Comparison of ENCODE assay signal across 1 cellular context in the genomic region with DNA sequence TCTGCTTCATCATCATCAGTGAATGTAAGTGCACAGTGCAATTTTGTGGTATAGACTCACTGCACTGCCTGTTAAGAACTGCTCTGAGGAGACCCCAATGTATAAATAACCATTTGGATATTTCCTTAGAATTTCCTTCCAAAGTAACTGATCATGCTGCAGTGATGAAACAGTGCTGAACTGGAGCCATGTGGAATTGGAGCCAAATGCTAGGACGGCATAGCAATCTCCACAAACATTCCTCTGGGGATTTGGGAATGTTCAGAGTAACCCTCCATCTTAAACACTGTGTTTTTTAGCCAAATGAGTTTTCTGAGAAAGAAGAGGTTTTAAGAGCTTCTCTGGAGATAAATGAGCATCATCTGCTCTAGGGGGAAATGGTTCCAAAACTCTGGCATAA.
TF ChIP-seq lines count a peak whose summit lies in the region.

No MANE protein-coding gene starts in this region.

TF ChIP-seq in IMR-90, 13 proteins besides CTCF, POLR2A, EP300 and RAD21 (continued from another document):
- no peak for TF ChIP-seq USF2 (IDR thresholded peaks at IDR 0.05; ENCODE audit: low read depth, low read length)
- TF ChIP-seq RCOR1 (IDR thresholded peaks at IDR 0.05; ENCODE audit: insufficient replicate concordance, low read length), result no peak
- TF ChIP-seq MAZ (IDR thresholded peaks at IDR 0.05; ENCODE audit: borderline replicate concordance, low read depth, low read length), result no peak
TF ChIP-seq in IMR-90: peak in this region for 0.
